ENCODE assay signal across 11 cellular contexts in the genomic region with DNA sequence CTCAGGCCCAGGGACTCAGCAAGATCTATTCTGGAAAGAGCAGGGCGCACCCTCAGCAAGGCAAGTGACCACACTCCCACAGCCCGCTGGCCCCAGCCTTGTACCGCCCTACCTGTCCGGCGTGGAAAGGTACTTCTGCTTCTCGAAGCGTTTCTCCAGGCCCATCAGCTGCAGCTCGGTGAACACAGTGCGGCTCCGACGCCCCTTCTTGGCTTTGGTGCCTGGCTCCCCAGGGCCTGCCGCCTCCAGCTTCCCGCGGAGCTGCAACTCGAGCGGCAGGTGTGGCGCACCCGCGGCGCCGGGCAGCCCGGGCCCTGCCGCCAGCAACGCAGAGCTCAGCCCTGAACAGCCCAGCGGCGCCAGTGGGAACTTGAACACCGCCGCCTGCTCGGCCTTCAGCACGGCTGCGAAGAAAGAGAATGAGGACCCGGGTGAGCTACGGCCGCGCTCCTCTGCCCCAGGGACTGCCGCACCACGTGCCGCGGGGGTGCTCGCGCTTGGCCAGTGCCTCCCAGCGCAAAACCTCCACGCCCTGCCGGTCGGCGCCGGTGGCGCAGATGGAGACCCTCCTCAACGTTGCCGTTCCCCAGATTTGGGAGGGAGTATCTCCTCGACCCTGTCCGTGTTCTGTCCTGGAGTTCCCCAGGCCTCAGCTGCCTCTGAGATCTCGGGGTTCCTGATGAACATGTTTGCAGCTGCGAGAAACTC. TPM values are rescaled to one million over a fixed set of nuclear protein-coding genes. Genes with fewer than 3 reads are reported as not detected.
A peak's percentile ranks its signal among the peaks of the same experiment; 100 is the strongest.
DNase-seq lines count a peak whose midpoint lies in the region; ATAC-seq and TF ChIP-seq lines count a peak whose summit lies in the region.
"Had no signal": no experiment of that assay in that cellular context is flagged by ENCODE, and none has a peak within 500 bp of the region (broad histone marks: within the 10 kb centered on the region; RNA-seq: fewer than 3 reads in every experiment).

No MANE protein-coding gene starts in this region.

- H3K4me1 ChIP-seq in left ventricle myocardium inferior = peaks cover 66% of the 10 kb centered on the region
- H3K4me1 ChIP-seq in right atrium auricular region = peaks cover 0 to 58% of the 10 kb centered on the region in 2 donors
- H3K4me1 ChIP-seq in stomach = peaks cover 29 to 84% (median 69%) of the 10 kb centered on the region in 4 donors
- H3K4me1 ChIP-seq: SJSA1 had no signal

- 2 to 6% (median 4%) methylated on average over 22 to 54 of the region's 54 CpGs for WGBS in stomach, 5 donors

- no peak for TF ChIP-seq POLR2A in stomach (IDR thresholded peaks at IDR 0.05)

- POLR2A ChIA-PET in activated CD8-positive, alpha-beta T cell treated with anti-CD3 and anti-CD28 coated beads for 36 hours (lab: Charles Lee) = no interaction called here

- H3K36me3 ChIP-seq in left ventricle myocardium inferior = no peaks in the 10 kb centered on the region
- no peaks in the 10 kb centered on the region for H3K36me3 ChIP-seq in right atrium auricular region
- peaks cover 0 to 21% (median 0%) of the 10 kb centered on the region in 4 donors for H3K36me3 ChIP-seq in stomach
- H3K36me3 ChIP-seq: SJSA1 had no signal

- peaks cover 97% of the 10 kb centered on the region for H3K27me3 ChIP-seq in left ventricle myocardium inferior (ENCODE audit: low read depth)
- peaks cover 45 to 77% of the 10 kb centered on the region in 2 donors for H3K27me3 ChIP-seq in right atrium auricular region
- H3K27me3 ChIP-seq in stomach = peaks cover 8 to 98% (median 95%) of the 10 kb centered on the region in 3 donors
- H3K27me3 ChIP-seq in dorsolateral prefrontal cortex = peaks cover 15 to 97% (median 95%) of the 10 kb centered on the region in 45 donors

- H3K36me3 Mint-ChIP-seq in activated CD8-positive, alpha-beta T cell treated with anti-CD3 and anti-CD28 coated beads for 36 hours (ENCODE audit: low read depth) = peaks cover 3% of the 10 kb centered on the region

- H3K4me3 ChIP-seq in left ventricle myocardium inferior (peak overlapping the region; percentile 45), right atrium auricular region (no peak overlapping the region), stomach (peak overlapping the region; percentile 55 to 67 (median 60)), dorsolateral prefrontal cortex (peak overlapping the region in 15 of 59 donors; percentile 1 to 72 (median 16))
- H3K4me3 ChIP-seq: SJSA1 had no signal

- H3K9me3 Mint-ChIP-seq in activated CD8-positive, alpha-beta T cell treated with anti-CD3 and anti-CD28 coated beads for 36 hours = no peaks in the 10 kb centered on the region

- H3K9me3 ChIP-seq in left ventricle myocardium inferior (replicated peaks) (no peaks in the 10 kb centered on the region), right atrium auricular region (no peaks in the 10 kb centered on the region), stomach (no peaks in the 10 kb centered on the region)
- H3K9me3 ChIP-seq: SJSA1 had no signal

- H3K27ac ChIP-seq in left ventricle myocardium inferior (replicated peaks) = no peak overlapping the region
- no peak overlapping the region for H3K27ac ChIP-seq in right atrium auricular region
- peak overlapping the region; percentile 10 to 93 (median 85) for H3K27ac ChIP-seq in stomach
- no peak overlapping the region for H3K27ac ChIP-seq in dorsolateral prefrontal cortex
- H3K27ac ChIP-seq: SJSA1 had no signal

- intact Hi-C loops in left ventricle myocardium inferior (cut with micrococcal nuclease) = no loop called here
- intact Hi-C loops in activated CD8-positive, alpha-beta T cell treated with anti-CD3 and anti-CD28 coated beads for 36 hours (cut with micrococcal nuclease) = no loop called here
- intact Hi-C loops in stomach (cut with DNase I; ENCODE audit: low total_unique reads) = loop anchor here (5.0 kb wide), 1 partner anchor 271 kb away; no protein-coding TSS in a partner anchor
- intact Hi-C loops in dorsolateral prefrontal cortex (cut with DNase I) = no loop called here

- CTCF ChIA-PET in activated CD8-positive, alpha-beta T cell treated with anti-CD3 and anti-CD28 coated beads for 36 hours (lab: Charles Lee) = interaction anchor here (0.9 to 5.3 kb wide), 3 partner anchors 10 to 271 kb away, joined by 3 to 31 read pairs (median 3); no protein-coding TSS in a partner anchor

- DNase-seq in left ventricle myocardium inferior (no peak), right atrium auricular region (ENCODE audit: low spot score) (no peak), left lobe of liver (ENCODE audit: low spot score) (no peak), stomach (no peak), GM19240 (ENCODE audit: insufficient read length, low spot score) (no peak), dorsolateral prefrontal cortex (no peak)
- peak; percentile 32 for DNase-seq in activated CD8-positive, alpha-beta T cell treated with anti-CD3 and anti-CD28 coated beads for 36 hours
- DNase-seq: NCI-H2029 treated with DMSO at 0.1 percent for 48 hours had no signal

- no peak overlapping the region for H3K27ac Mint-ChIP-seq in activated CD8-positive, alpha-beta T cell treated with anti-CD3 and anti-CD28 coated beads for 36 hours

- peaks cover 48% of the 10 kb centered on the region for H3K4me1 Mint-ChIP-seq in activated CD8-positive, alpha-beta T cell treated with anti-CD3 and anti-CD28 coated beads for 36 hours (ENCODE audit: low read depth)

- peaks cover 76% of the 10 kb centered on the region for H3K27me3 Mint-ChIP-seq in activated CD8-positive, alpha-beta T cell treated with anti-CD3 and anti-CD28 coated beads for 36 hours

- no peak for ATAC-seq in activated CD8-positive, alpha-beta T cell treated with anti-CD3 and anti-CD28 coated beads for 36 hours
- ATAC-seq in left lobe of liver = peak; percentile 35
- no peak for ATAC-seq in GM21576 (IDR thresholded peaks at IDR 0.05; ENCODE audit: unreplicated experiment)

- no peak for TF ChIP-seq EP300 in stomach (IDR thresholded peaks at IDR 0.05)

- H3K4me3 Mint-ChIP-seq in activated CD8-positive, alpha-beta T cell treated with anti-CD3 and anti-CD28 coated beads for 36 hours = peak overlapping the region; percentile 49

- TF ChIP-seq CTCF in left ventricle myocardium inferior (IDR thresholded peaks at IDR 0.05; ENCODE audit: borderline replicate concordance) (no peak), right atrium auricular region (IDR thresholded peaks at IDR 0.05) (no peak), stomach (IDR thresholded peaks at IDR 0.05) (no peak), dorsolateral prefrontal cortex (IDR thresholded peaks at IDR 0.05 in 54 of 56, conservative IDR thresholded peaks at IDR 0.05 in 2 of 56; ENCODE audit: low read depth in 1 of 56, partially characterized antibody in 56 of 56) (no peak)
- TF ChIP-seq CTCF in activated CD8-positive, alpha-beta T cell treated with anti-CD3 and anti-CD28 coated beads for 36 hours (IDR thresholded peaks at IDR 0.05) = no peak

RNA-seq across cellular contexts. Expression of gene BARX1, which starts 2.2 kb away (rescaled TPM):
- total RNA-seq in left ventricle myocardium inferior = not detected
- total RNA-seq in right atrium auricular region = not detected
- 1 to 10 TPM; 6.6 to 7.6 TPM for total RNA-seq in activated CD8-positive, alpha-beta T cell treated with anti-CD3 and anti-CD28 coated beads for 36 hours
- not detected for total RNA-seq in left lobe of liver
- total RNA-seq in stomach = 100 to 1,000 TPM in 1 of 5 donors, 10 to 100 TPM in 3, not detected in 1; 42.0 to 213 (median 70.4) TPM
- polyA plus RNA-seq in stomach = 100 to 1,000 TPM; 141 to 256 (median 151) TPM
- total RNA-seq in dorsolateral prefrontal cortex = under 1 TPM in 3 of 120 experiments, not detected in 117; 0.34 to 0.40 (median 0.35) TPM
- total RNA-seq: dermis microvascular lymphatic vessel endothelial cell, SJSA1 had no signal

Comparison
In these comparisons a context has a peak if more than half of its experiments do, and no peak if none do; other contexts are left out.
1. H3K4me3 ChIP-seq: peak in left ventricle myocardium inferior (single experiment) and stomach (4 of 4); none in right atrium auricular region (0 of 2).
2. H3K27ac ChIP-seq: peak in stomach (5 of 5); none in left ventricle myocardium inferior (single experiment), right atrium auricular region (0 of 2) and dorsolateral prefrontal cortex (0 of 59).